ENCODE assay signal across 8 cellular contexts in the genomic region with DNA sequence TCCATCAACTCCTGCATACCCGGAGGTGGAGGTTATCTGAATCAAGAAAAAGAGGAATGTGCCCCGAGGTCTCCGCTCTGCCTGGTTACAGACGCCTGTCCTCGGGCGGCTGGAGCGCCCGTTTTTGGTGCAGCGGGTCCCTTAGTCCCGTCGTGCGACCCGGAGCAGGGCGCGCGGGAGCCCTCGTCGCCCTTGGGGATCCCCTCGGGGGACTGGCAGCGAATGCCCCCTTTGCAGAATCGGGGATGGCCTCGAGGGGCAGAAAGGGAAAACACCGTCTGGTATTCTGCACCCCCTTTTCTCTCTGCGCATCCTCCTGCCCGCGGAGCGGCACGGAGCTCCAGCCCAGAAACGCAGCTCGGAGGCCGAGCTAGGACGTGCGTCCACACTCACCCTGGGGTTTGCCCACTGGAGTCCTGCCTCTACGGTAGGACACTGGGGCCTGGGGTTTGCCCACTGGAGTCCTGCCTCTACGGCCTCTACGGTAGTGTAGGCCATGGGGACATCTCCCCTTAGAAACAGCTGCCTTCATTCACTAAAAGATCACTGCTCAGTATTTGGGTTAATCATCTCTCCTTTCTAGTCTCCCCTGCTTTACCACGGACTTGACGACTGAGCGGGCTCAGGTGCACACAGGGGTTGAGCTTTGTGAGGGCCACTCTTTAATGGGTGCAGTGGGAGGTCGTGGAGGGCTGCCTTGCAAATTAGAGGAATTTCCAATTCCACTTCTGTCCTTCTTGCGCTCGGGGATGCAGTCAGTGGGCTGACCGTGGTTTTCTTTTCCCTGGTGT. TPM values are rescaled to one million over a fixed set of nuclear protein-coding genes. Genes with fewer than 3 reads are reported as not detected.
DNase-seq lines count a peak whose midpoint lies in the region; ATAC-seq, FAIRE-seq and TF ChIP-seq lines count a peak whose summit lies in the region.

No MANE protein-coding gene starts in this region.

- no peak overlapping the region for H4K91ac ChIP-seq in H9 (ENCODE audit: insufficient read length, low read depth, low read length)

- H2AK5ac ChIP-seq in H9 (ENCODE audit: insufficient read length, low read length) = no peak overlapping the region

- H3K4me1 ChIP-seq in H9 (ENCODE audit: insufficient read depth, low read length) (peaks cover 11% of the 10 kb centered on the region; the same call in 1 of the 2 replicates), GM12878 (ENCODE audit: control insufficient read depth, insufficient read depth, low read length) (no peaks in the 10 kb centered on the region), spleen (peaks cover 0 to 61% (median 37%) of the 10 kb centered on the region in 6 donors)
- H3K4me1 ChIP-seq in CD8-positive, alpha-beta memory T cell (ENCODE audit: insufficient read depth, low read length) = no peaks in the 10 kb centered on the region

- TF ChIP-seq EP300 in GM12878 (IDR thresholded peaks at IDR 0.05; ENCODE audit: borderline replicate concordance in 1 of 2, control insufficient read depth in 1 of 2, low read depth in 2 of 2, low read length in 2 of 2) = no peak

- H3K9ac ChIP-seq in H9 (ENCODE audit: extremely low read depth, insufficient read length, low read length) (peak overlapping the region; percentile 98), GM12878 (ENCODE audit: control insufficient read depth, insufficient read depth, low read length) (no peak overlapping the region)

- no peak overlapping the region for H2BK15ac ChIP-seq in H9 (ENCODE audit: low read depth, low read length)

- FAIRE-seq in GM12878 (lab: Jason Lieb, UNC) = no peak

- H2AFZ ChIP-seq in H9 (ENCODE audit: low read length) = no peak overlapping the region
- H2AFZ ChIP-seq in GM12878 (ENCODE audit: control insufficient read depth, low read depth, low read length) = no peak overlapping the region

- no peak overlapping the region for H2BK5ac ChIP-seq in H9 (ENCODE audit: insufficient read length, low read length)

- H3K18ac ChIP-seq in H9 (ENCODE audit: insufficient read length, low read depth, low read length) = no peak overlapping the region

- peaks cover 8 to 28% (median 15%) of the 10 kb centered on the region in 3 experiments; a peak in 6 of 7 replicates for H3K36me3 Mint-ChIP-seq in H9 (ENCODE audit: insufficient read depth in 1 of 3, low read depth in 3 of 3)
- peaks cover 0 to 2% (median 0%) of the 10 kb centered on the region in 3 donors for H3K36me3 Mint-ChIP-seq in CD8-positive, alpha-beta memory T cell

- peak overlapping the region; percentile 93 for H3K4me2 ChIP-seq in H9 (ENCODE audit: insufficient read depth, insufficient read length, low read length)
- H3K4me2 ChIP-seq in GM12878 (ENCODE audit: control insufficient read depth, insufficient read depth) = no peak overlapping the region

- TF ChIP-seq POLR2A in GM12878 (IDR thresholded peaks at IDR 0.05; ENCODE audit: low read depth, low read length) (no peak), spleen (IDR thresholded peaks at IDR 0.05) (no peak)

- no peak overlapping the region for H3T11ph ChIP-seq in H9 (ENCODE audit: low read length)

- peaks cover 30% of the 10 kb centered on the region for H3K23me2 ChIP-seq in H9 (ENCODE audit: insufficient read length, low read depth, low read length, poor library complexity, severe bottlenecking)

- H3K23ac ChIP-seq in H9 (ENCODE audit: insufficient read length, low read depth, low read length) = no peak overlapping the region

- TF ChIP-seq CTCF in H9 (conservative IDR thresholded peaks at IDR 0.05) (no peak), GM12878 (IDR thresholded peaks at IDR 0.05 in 2 of 3, conservative IDR thresholded peaks at IDR 0.05 in 1 of 3; ENCODE audit: control insufficient read depth in 2 of 3, extremely low read depth in 1 of 3, insufficient read depth in 1 of 3, low read depth in 3 of 3, low read length in 3 of 3) (no peak), spleen (IDR thresholded peaks at IDR 0.05 in 8 of 11, conservative IDR thresholded peaks at IDR 0.05 in 3 of 11) (no peak)

- H3K14ac ChIP-seq in H9 (ENCODE audit: insufficient read depth, low read length) = no peak overlapping the region

- H3K9me3 Mint-ChIP-seq in H9 = peaks cover 0 to 6% of the 10 kb centered on the region in 2 experiments; a peak in 2 of 5 replicates
- H3K9me3 Mint-ChIP-seq in CD8-positive, alpha-beta memory T cell = peaks cover 0 to 11% (median 0%) of the 10 kb centered on the region in 5 donors

- H3K27me3 Mint-ChIP-seq in H9 (ENCODE audit: low read depth) = no peaks in the 10 kb centered on the region; the same call in 1 of the 2 replicates
- peaks cover 21 to 41% of the 10 kb centered on the region in 2 donors for H3K27me3 Mint-ChIP-seq in CD8-positive, alpha-beta memory T cell

- H3K9me3 ChIP-seq in H9 (ENCODE audit: control insufficient read depth, low read depth, low read length) = no peaks in the 10 kb centered on the region
- H3K9me3 ChIP-seq in GM12878 (replicated peaks; ENCODE audit: control insufficient read depth, insufficient read depth, low read length) = no peaks in the 10 kb centered on the region
- peaks cover 0 to 2% (median 0%) of the 10 kb centered on the region in 8 donors for H3K9me3 ChIP-seq in spleen
- no peaks in the 10 kb centered on the region for H3K9me3 ChIP-seq in CD8-positive, alpha-beta memory T cell (ENCODE audit: low read length)

- H3K4me3 Mint-ChIP-seq in H9 = peak overlapping the region; percentile 96 to 100
- no peak overlapping the region for H3K4me3 Mint-ChIP-seq in CD8-positive, alpha-beta memory T cell

- SMC1A ChIA-PET in GM12878 (lab: Charles Lee; ENCODE audit: uncharacterized antibody, unreplicated experiment) = interaction anchor here (0.7 to 5.4 kb wide), 49 partner anchors 10 to 624 kb away, joined by 3 to 97 read pairs (median 5); no protein-coding TSS in a partner anchor

- no peak overlapping the region for H3K4ac ChIP-seq in H9 (ENCODE audit: low read depth, low read length)

- peaks cover 10% of the 10 kb centered on the region for H3K79me1 ChIP-seq in H9 (ENCODE audit: insufficient read depth, low read depth, low read length, poor library complexity, severe bottlenecking)

- no peaks in the 10 kb centered on the region for H3K36me3 ChIP-seq in GM12878 (ENCODE audit: control insufficient read depth in 2 of 2, insufficient read depth in 2 of 2, low read length in 1 of 2)
- H3K36me3 ChIP-seq in spleen = no peaks in the 10 kb centered on the region
- no peaks in the 10 kb centered on the region for H3K36me3 ChIP-seq in CD8-positive, alpha-beta memory T cell (ENCODE audit: insufficient read depth, low read length)

- ATAC-seq in GM12878 (peak; percentile 10), GM21825 (IDR thresholded peaks at IDR 0.05; ENCODE audit: unreplicated experiment) (no peak), GM21576 (IDR thresholded peaks at IDR 0.05; ENCODE audit: unreplicated experiment) (no peak)

- H3K79me2 ChIP-seq in H9 (ENCODE audit: insufficient read depth, low read length) = peaks cover 63% of the 10 kb centered on the region
- H3K79me2 ChIP-seq in GM12878 (ENCODE audit: control insufficient read depth, insufficient read depth, low read length) = no peaks in the 10 kb centered on the region

- peak overlapping the region in 1 of 3 experiments; percentile 94; a peak in 3 of 7 replicates for H3K27ac Mint-ChIP-seq in H9
- no peak overlapping the region for H3K27ac Mint-ChIP-seq in CD8-positive, alpha-beta memory T cell

- RAD21 ChIA-PET in GM12878 (lab: Charles Lee; ENCODE audit: unreplicated experiment) = interaction anchor here (0.5 to 6.1 kb wide), 65 partner anchors 9 to 623 kb away, joined by 3 to 113 read pairs (median 4); no protein-coding TSS in a partner anchor

- in situ Hi-C loops in GM12878 (cut with MboI) = loop anchor here (10.0 kb wide), 1 partner anchor 621 kb away; no protein-coding TSS in a partner anchor

- no peak overlapping the region for H3K27ac ChIP-seq in H9 (ENCODE audit: insufficient read length, low read depth, low read length)
- H3K27ac ChIP-seq in GM12878 (ENCODE audit: control insufficient read depth, insufficient read depth) = no peak overlapping the region
- peak overlapping the region in 1 of 8 donors; percentile 16 for H3K27ac ChIP-seq in spleen
- no peak overlapping the region for H3K27ac ChIP-seq in CD8-positive, alpha-beta memory T cell (ENCODE audit: low read depth, low read length)

- H3K4me3 ChIP-seq in GM12878 (no peak overlapping the region), spleen (peak overlapping the region; percentile 37 to 74 (median 54))
- no peak overlapping the region for H3K4me3 ChIP-seq in CD8-positive, alpha-beta memory T cell (ENCODE audit: low read length)

- BruUV-seq in GM12878 (replicated peaks; lab: Mats Ljungman, UMichigan) = no TSS peak

- H3K27me3 ChIP-seq in H9 (ENCODE audit: insufficient read depth, low read length) = no peaks in the 10 kb centered on the region
- H3K27me3 ChIP-seq in GM12878 (replicated peaks in 1 of 2; ENCODE audit: control insufficient read depth in 2 of 2, insufficient read depth in 2 of 2, low read length in 1 of 2) = peaks cover 5 to 20% of the 10 kb centered on the region in 2 experiments
- H3K27me3 ChIP-seq in spleen (replicated peaks in 1 of 7) = peaks cover 0 to 73% (median 44%) of the 10 kb centered on the region in 7 donors
- no peaks in the 10 kb centered on the region for H3K27me3 ChIP-seq in CD8-positive, alpha-beta memory T cell (ENCODE audit: insufficient read depth, low read length, poor library complexity, severe bottlenecking)

- CTCF ChIA-PET in GM12878 (lab: Yijun Ruan, JAX) = interaction anchor here (0.6 to 6.3 kb wide), 60 partner anchors 8 to 979 kb away, joined by 3 to 97 read pairs (median 4); no protein-coding TSS in a partner anchor
- CTCF ChIA-PET in CD8-positive, alpha-beta memory T cell (lab: Charles Lee) = no interaction called here

- H3K56ac ChIP-seq in H9 (ENCODE audit: insufficient read length, low read depth, low read length) = no peak overlapping the region

- H4K8ac ChIP-seq in H9 (replicated peaks; ENCODE audit: insufficient read length, low read depth, low read length) = no peak overlapping the region

- no peak overlapping the region for H2BK20ac ChIP-seq in H9 (ENCODE audit: low read depth, low read length, poor library complexity, severe bottlenecking)

- H4K5ac ChIP-seq in H9 (ENCODE audit: insufficient read length, low read depth, low read length) = no peak overlapping the region

- TF ChIP-seq RAD21 in GM12878 (IDR thresholded peaks at IDR 0.05; ENCODE audit: insufficient read depth, low read depth, low read length) = no peak

- WGBS in H9 (ENCODE audit: extremely low coverage, insufficient read length, low lambda C conversion rate) = no CpG with 5 or more reads among the region's 43 CpGs
- WGBS in GM12878 (ENCODE audit: insufficient coverage, insufficient replicate concordance, low lambda C conversion rate, missing lambda C conversion rate) = 4% methylated on average over 41 of the region's 43 CpGs
- 4 to 10% (median 6%) methylated on average over 39 to 43 of the region's 43 CpGs for WGBS in spleen, 5 donors

- peaks cover 40 to 43% of the 10 kb centered on the region in 2 experiments for H3K4me1 Mint-ChIP-seq in H9
- H3K4me1 Mint-ChIP-seq in CD8-positive, alpha-beta memory T cell = peaks cover 2 to 6% (median 5%) of the 10 kb centered on the region in 3 donors

- POLR2A ChIA-PET in GM12878 (lab: Charles Lee) = interaction anchor here (0.6 to 1.4 kb wide), 6 partner anchors 146 to 747 kb away, joined by 3 to 5 read pairs (median 3); no protein-coding TSS in a partner anchor
- POLR2A ChIA-PET in CD8-positive, alpha-beta memory T cell (lab: Charles Lee) = no interaction called here

- no peak overlapping the region for H2BK12ac ChIP-seq in H9 (ENCODE audit: insufficient read length, low read depth, low read length)

- intact Hi-C loops in GM12878 (cut with micrococcal nuclease; ENCODE audit: unreplicated experiment) = loop anchor here (5.0 to 10.0 kb wide), 8 partner anchors 73 to 623 kb away; no protein-coding TSS in a partner anchor
- intact Hi-C loops in spleen (cut with DNase I; ENCODE audit: low total_unique reads) = no loop called here

- no peaks in the 10 kb centered on the region for H4K20me1 ChIP-seq in H9 (ENCODE audit: control insufficient read depth, insufficient read depth, insufficient read length)
- no peaks in the 10 kb centered on the region for H4K20me1 ChIP-seq in GM12878 (ENCODE audit: control insufficient read depth, insufficient read depth)

- no peak overlapping the region for H2BK120ac ChIP-seq in H9 (ENCODE audit: low read depth, low read length, poor library complexity, severe bottlenecking)

- no peak for DNase-seq in H9
- DNase-seq in GM12878 (ENCODE audit: low read depth, low spot score) = no peak
- peak; percentile 20 for DNase-seq in inferior parietal cortex (ENCODE audit: extremely low spot score)
- no peak for DNase-seq in spleen
- DNase-seq in CD8-positive, alpha-beta memory T cell = no peak
- DNase-seq in effector CD8-positive, alpha-beta T cell (lab: John Stamatoyannopoulos, UW) = no peak

RNA-seq across cellular contexts. Expression of gene PTPRG, which starts 2.4 kb away (rescaled TPM):
- 64.8 and 69.3 TPM in 2 replicates for total RNA-seq in H9 (2021)
- 176 and 181 TPM in 2 replicates for total RNA-seq in GM12878 (2013; cell fraction: nucleolus; rRNA removed)
- 2.5 and 3.0 TPM in 2 replicates for total RNA-seq in GM12878 (2014; rRNA removed)
- total RNA-seq in GM12878 (2014; rRNA removed; fragmentation: Illumina TruSeq; extraction: Trizol) = 2.3 and 2.4 TPM in 2 replicates
- 3.0 and 3.2 TPM in 2 replicates for total RNA-seq in GM12878 (2021)
- 0.09 TPM for polyA plus RNA-seq in GM12878 (2011; ENCODE audit: low read depth)
- 20.7 and 22.2 TPM in 2 replicates for polyA plus RNA-seq in GM12878 (2011; rRNA removed)
- polyA plus RNA-seq in GM12878 (2011; cell fraction: cytosol; rRNA removed) = 13.0 and 15.2 TPM in 2 replicates
- 26.3 and 30.4 TPM in 2 replicates for polyA plus RNA-seq in GM12878 (2011; cell fraction: nucleus; rRNA removed)
- 0.05 and 0.06 TPM in 2 replicates for polyA plus RNA-seq in GM12878 (2012)
- 1.7 and 2.0 TPM in 2 replicates for polyA plus RNA-seq in GM12878 (2014; fragmentation: Illumina TruSeq; extraction: Trizol)
- polyA plus RNA-seq in GM12878 (2014; fragmentation: Nextera tagmentation; extraction: Ambion mirVana) = under 1 TPM; 0.29 to 0.42 TPM
- 1.0 and 1.3 TPM in 2 replicates for polyA plus RNA-seq in GM12878 (2014; rRNA removed)
- under 1 TPM; 0.62 to 0.72 TPM for polyA plus RNA-seq in GM12878 (2016; fragmentation: Nextera tagmentation; extraction: Ambion mirVana)
- polyA minus RNA-seq in GM12878 (2011; rRNA and poly(A)+ RNA removed) = 77.6 and 83.6 TPM in 2 replicates
- polyA minus RNA-seq in GM12878 (2011; cell fraction: cytosol; rRNA and poly(A)+ RNA removed) = 24.1 and 26.8 TPM in 2 replicates
- 86.3 and 180 TPM in 2 replicates for polyA minus RNA-seq in GM12878 (2011; cell fraction: nucleus; rRNA and poly(A)+ RNA removed)
- total RNA-seq in spleen = 10 to 100 TPM; 27.9 to 77.0 (median 45.8) TPM
- polyA plus RNA-seq in spleen = 1 to 10 TPM in 2 of 3 donors, under 1 TPM in 1; 0.89 to 1.9 (median 1.6) TPM
- total RNA-seq in CD8-positive, alpha-beta memory T cell = not detected
- polyA plus RNA-seq in CD8-positive, alpha-beta memory T cell = not detected

Comparison
In these comparisons a context has a peak if more than half of its experiments do, and no peak if none do; other contexts are left out.
1. H3K4me3 Mint-ChIP-seq: peak in H9 (2 of 2); none in CD8-positive, alpha-beta memory T cell (0 of 7).
2. H3K4me3 ChIP-seq: peak in spleen (8 of 8); none in GM12878 (single experiment) and CD8-positive, alpha-beta memory T cell (single experiment).